Comparison of ENCODE assay signal across 8 cellular contexts in genomic region chr1:9589719-9590157, GRCh38. TPM values are rescaled to one million over a fixed set of nuclear protein-coding genes. Genes with fewer than 3 reads are reported as not detected.
DNase-seq lines count a peak whose midpoint lies in the region; ATAC-seq and TF ChIP-seq lines count a peak whose summit lies in the region.

No MANE protein-coding gene starts in this region.

- H3K9me3 Mint-ChIP-seq in activated T-helper 2 cell treated with anti-CD3 and anti-CD28 coated beads, Interferon-gamma antibody, Interleukin-2, Interleukin-4, amounts not matched to agents 10 μg/mL and 5 μg/mL and 100 μg/mL, durations not matched to agents 14 hours and 24 hours and 36 hours = no peaks in the 10 kb centered on the region
- H3K9me3 Mint-ChIP-seq in immature natural killer cell = no peaks in the 10 kb centered on the region

- H3K4me1 Mint-ChIP-seq in activated T-helper 2 cell treated with anti-CD3 and anti-CD28 coated beads, Interferon-gamma antibody, Interleukin-2, Interleukin-4, amounts not matched to agents 10 μg/mL and 5 μg/mL and 100 μg/mL, durations not matched to agents 14 hours and 24 hours and 36 hours (ENCODE audit: low read depth) = peaks cover 20% of the 10 kb centered on the region
- peaks cover 16 to 21% of the 10 kb centered on the region in 2 donors for H3K4me1 Mint-ChIP-seq in immature natural killer cell

- TF ChIP-seq POLR2A in testis (IDR thresholded peaks at IDR 0.05) = no peak

- H3K27ac ChIP-seq in testis = peak overlapping the region in 1 of 2 donors; percentile 61

- H3K27me3 ChIP-seq in testis = no peaks in the 10 kb centered on the region

- H3K9me3 ChIP-seq in testis = no peaks in the 10 kb centered on the region

- no peaks in the 10 kb centered on the region for H3K27me3 Mint-ChIP-seq in activated T-helper 2 cell treated with anti-CD3 and anti-CD28 coated beads, Interferon-gamma antibody, Interleukin-2, Interleukin-4, amounts not matched to agents 10 μg/mL and 5 μg/mL and 100 μg/mL, durations not matched to agents 14 hours and 24 hours and 36 hours (ENCODE audit: low read depth)
- H3K27me3 Mint-ChIP-seq in immature natural killer cell (ENCODE audit: low read depth in 3 of 3) = peaks cover 0 to 2% (median 2%) of the 10 kb centered on the region in 3 donors

- H3K4me3 ChIP-seq in testis = peak overlapping the region; percentile 69 to 71

- intact Hi-C loops in cardiac septum (cut with DNase I) (no loop called here), Right ventricle myocardium inferior (cut with DNase I) (no loop called here), testis (cut with DNase I; ENCODE audit: low total_unique reads) (no loop called here)
- intact Hi-C loops in activated T-helper 2 cell treated with anti-CD3 and anti-CD28 coated beads, Interferon-gamma antibody, Interleukin-2, Interleukin-4, amounts not matched to agents 10 μg/mL and 5 μg/mL and 100 μg/mL, durations not matched to agents 14 hours and 24 hours and 36 hours (cut with micrococcal nuclease) = no loop called here

- CTCF ChIA-PET in GM10248 (lab: Yijun Ruan, JAX) = interaction anchor here (0.8 to 2.2 kb wide), 9 partner anchors 10 to 841 kb away, joined by 3 to 11 read pairs (median 4); partner anchors contain the start of gene CENPS

- DNase-seq in cardiac septum (ENCODE audit: low spot score) = peak; percentile 35
- no peak for DNase-seq in Right ventricle myocardium inferior (ENCODE audit: missing footprints)
- no peak for DNase-seq in activated T-helper 2 cell treated with anti-CD3 and anti-CD28 coated beads, Interferon-gamma antibody, Interleukin-2, Interleukin-4, amounts not matched to agents 10 μg/mL and 5 μg/mL and 100 μg/mL, durations not matched to agents 14 hours and 24 hours and 36 hours (ENCODE audit: low spot score)
- no peak for DNase-seq in immature natural killer cell
- no peak for DNase-seq in testis
- DNase-seq in central memory CD4-positive, alpha-beta T cell = no peak
- DNase-seq in GM10248 (ENCODE audit: extremely low spot score) = no peak

- H3K4me3 Mint-ChIP-seq in activated T-helper 2 cell treated with anti-CD3 and anti-CD28 coated beads, Interferon-gamma antibody, Interleukin-2, Interleukin-4, amounts not matched to agents 10 μg/mL and 5 μg/mL and 100 μg/mL, durations not matched to agents 14 hours and 24 hours and 36 hours (ENCODE audit: low read depth) = peak overlapping the region; percentile 82
- H3K4me3 Mint-ChIP-seq in immature natural killer cell = peak overlapping the region; percentile 82 to 86 (median 84)

- TF ChIP-seq CTCF in testis (IDR thresholded peaks at IDR 0.05) = no peak
- no peak for TF ChIP-seq CTCF in GM10248 (IDR thresholded peaks at IDR 0.05; ENCODE audit: control extremely low read depth, extremely low read depth, low read depth, missing control alignments)

- ATAC-seq in Right ventricle myocardium inferior = no peak
- no peak for ATAC-seq in activated CD4-positive, CD25-positive, alpha-beta regulatory T cell treated with anti-CD3 and anti-CD28 coated beads, Interleukin-2, amount 50 U/mL, for 24 hours

- H3K36me3 ChIP-seq in testis (ENCODE audit: low read depth, missing control alignments) = no peaks in the 10 kb centered on the region

- POLR2A ChIA-PET in GM10248 (lab: Yijun Ruan, JAX) = interaction anchor here (0.6 to 1.1 kb wide), 3 partner anchors 36 to 75 kb away, joined by 3 to 5 read pairs (median 3); partner anchors contain the start of gene SLC25A33

- H3K4me1 ChIP-seq in testis = peaks cover 29% of the 10 kb centered on the region

- peak overlapping the region; percentile 67 for H3K27ac Mint-ChIP-seq in activated T-helper 2 cell treated with anti-CD3 and anti-CD28 coated beads, Interferon-gamma antibody, Interleukin-2, Interleukin-4, amounts not matched to agents 10 μg/mL and 5 μg/mL and 100 μg/mL, durations not matched to agents 14 hours and 24 hours and 36 hours
- peak overlapping the region in 4 of 6 donors; percentile 17 to 72 (median 52) for H3K27ac Mint-ChIP-seq in immature natural killer cell

- peaks cover 6% of the 10 kb centered on the region for H3K36me3 Mint-ChIP-seq in activated T-helper 2 cell treated with anti-CD3 and anti-CD28 coated beads, Interferon-gamma antibody, Interleukin-2, Interleukin-4, amounts not matched to agents 10 μg/mL and 5 μg/mL and 100 μg/mL, durations not matched to agents 14 hours and 24 hours and 36 hours (ENCODE audit: low read depth)
- H3K36me3 Mint-ChIP-seq in immature natural killer cell = no peaks in the 10 kb centered on the region

- WGBS in testis, 2 donors = 10 to 17% methylated on average over 6 of the region's 6 CpGs

RNA-seq across cellular contexts. Expression of gene TMEM201, which starts 1.0 kb away (rescaled TPM):
- total RNA-seq in cardiac septum (19.0 TPM), Right ventricle myocardium inferior (17.4 TPM), testis (10 to 100 TPM; 35.8 to 36.2 TPM)
- total RNA-seq in activated T-helper 2 cell treated with anti-CD3 and anti-CD28 coated beads, Interferon-gamma antibody, Interleukin-2, Interleukin-4, amounts not matched to agents 10 μg/mL and 5 μg/mL and 100 μg/mL, durations not matched to agents 14 hours and 24 hours and 36 hours = 30.8 and 31.6 TPM in 2 replicates
- polyA plus RNA-seq in immature natural killer cell (1 to 10 TPM; 1.1 to 2.3 (median 1.3) TPM), testis (ENCODE audit: insufficient read depth, low read depth, low replicate concordance) (26.6 TPM)

RNA-seq across cellular contexts. Expression of gene SLC25A33, which starts 50.5 kb away (rescaled TPM):
- total RNA-seq in cardiac septum (4.0 TPM), Right ventricle myocardium inferior (5.7 TPM), testis (10 to 100 TPM; 16.3 to 17.4 TPM)
- total RNA-seq in activated T-helper 2 cell treated with anti-CD3 and anti-CD28 coated beads, Interferon-gamma antibody, Interleukin-2, Interleukin-4, amounts not matched to agents 10 μg/mL and 5 μg/mL and 100 μg/mL, durations not matched to agents 14 hours and 24 hours and 36 hours = 9.6 and 10.4 TPM in 2 replicates
- polyA plus RNA-seq in immature natural killer cell (1 to 10 TPM; 6.4 to 7.4 (median 7.0) TPM), testis (ENCODE audit: insufficient read depth, low read depth, low replicate concordance) (26.0 TPM)
